Comparison of ENCODE assay signal across 15 cellular contexts in genomic region chr22:17903564-17904295, GRCh38.
DNase-seq lines count a peak whose midpoint lies in the region; ATAC-seq and TF ChIP-seq lines count a peak whose summit lies in the region.
"Had no signal": no experiment of that assay in that cellular context is flagged by ENCODE, and none has a peak within 500 bp of the region (broad histone marks: within the 10 kb centered on the region; RNA-seq: fewer than 3 reads in every experiment).

No MANE protein-coding gene starts in this region.

- H2BK120ac ChIP-seq in neuronal stem cell (ENCODE audit: low read depth, low read length) = no peak overlapping the region

- no peak overlapping the region for H3K9ac ChIP-seq in neuronal stem cell (ENCODE audit: low read depth, low read length, poor library complexity)

- no peak overlapping the region for H2BK5ac ChIP-seq in neuronal stem cell (ENCODE audit: low read length)

- H3K4me1 ChIP-seq in GM23338 (ENCODE audit: insufficient read depth) (no peaks in the 10 kb centered on the region), heart left ventricle (peaks cover 0 to 57% (median 25%) of the 10 kb centered on the region in 12 donors), neuronal stem cell (ENCODE audit: control insufficient read depth in 2 of 2, insufficient read depth in 1 of 2, low read depth in 1 of 2, low read length in 2 of 2) (peaks cover 12 to 13% of the 10 kb centered on the region in 2 donors)
- H3K4me1 ChIP-seq: left lung had no signal

- H2BK12ac ChIP-seq in neuronal stem cell (ENCODE audit: low read length) = no peak overlapping the region

- peaks cover 17% of the 10 kb centered on the region for H3K4me1 Mint-ChIP-seq in GM23338
- peaks cover 8% of the 10 kb centered on the region for H3K4me1 Mint-ChIP-seq in activated T-helper 17 cell treated with anti-CD3 and anti-CD28 coated beads, Interleukin-2, amount 50 U/mL, for 72 hours

- no peak overlapping the region for H3K14ac ChIP-seq in neuronal stem cell (ENCODE audit: low read length)

- H3K27me3 ChIP-seq in GM23338 (ENCODE audit: insufficient read depth) = no peaks in the 10 kb centered on the region
- H3K27me3 ChIP-seq in heart left ventricle = no peaks in the 10 kb centered on the region
- H3K27me3 ChIP-seq in neuronal stem cell (ENCODE audit: control insufficient read depth in 3 of 3, insufficient read depth in 3 of 3, low read depth in 1 of 3, low read length in 3 of 3) = no peaks in the 10 kb centered on the region

- peaks cover 12% of the 10 kb centered on the region for H3K79me2 ChIP-seq in GM23338 (replicated peaks; ENCODE audit: insufficient read depth)

- H3K4me3 ChIP-seq in GM23338 (no peak overlapping the region), heart left ventricle (no peak overlapping the region), neuronal stem cell (ENCODE audit: low read length in 2 of 2) (no peak overlapping the region)
- H3K4me3 ChIP-seq: left lung, prostate gland had no signal

- H3F3A ChIP-seq in GM23338 (replicated peaks; ENCODE audit: low read depth) = no peaks in the 10 kb centered on the region

- TF ChIP-seq POLR2A in heart left ventricle (IDR thresholded peaks at IDR 0.05) = no peak

- no peak overlapping the region for H2AK5ac ChIP-seq in neuronal stem cell (ENCODE audit: low read depth, low read length)

- H3K9me3 Mint-ChIP-seq in GM23338 = no peaks in the 10 kb centered on the region
- no peaks in the 10 kb centered on the region for H3K9me3 Mint-ChIP-seq in activated T-helper 17 cell treated with anti-CD3 and anti-CD28 coated beads, Interleukin-2, amount 50 U/mL, for 72 hours

- H4K8ac ChIP-seq in neuronal stem cell (ENCODE audit: low read depth, low read length) = no peak overlapping the region

- H3K23ac ChIP-seq in neuronal stem cell (ENCODE audit: low read depth, low read length, poor library complexity) = no peak overlapping the region

- H2BK15ac ChIP-seq in neuronal stem cell (ENCODE audit: low read length) = no peak overlapping the region

- peaks cover 5% of the 10 kb centered on the region for H3K79me1 ChIP-seq in neuronal stem cell (ENCODE audit: low read depth, low read length)

- WGBS in heart left ventricle, 4 donors = 40 to 64% (median 50%) methylated on average over 10 of the region's 10 CpGs
- WGBS in neuronal stem cell (ENCODE audit: extremely low coverage in 2 of 2, insufficient read length in 2 of 2, insufficient replicate concordance in 1 of 2), 2 donors = no CpG with 5 or more reads among the region's 10 CpGs

- ATAC-seq in GM23338 = peak; percentile 96
- ATAC-seq in activated T-helper 17 cell treated with anti-CD3 and anti-CD28 coated beads, Interleukin-2, amount 50 U/mL, for 72 hours (replicated peaks) = no peak
- peak; percentile 47 to 64 (median 60) for ATAC-seq in heart left ventricle
- no peak for ATAC-seq in esophagus mucosa
- no peak for ATAC-seq in GM21526 (IDR thresholded peaks at IDR 0.05; ENCODE audit: low FRiP score, unreplicated experiment)
- ATAC-seq in HG02798 (IDR thresholded peaks at IDR 0.05; ENCODE audit: poor library complexity, unreplicated experiment) = no peak
- ATAC-seq in stimulated activated naive CD8-positive, alpha-beta T cell treated with anti-CD3 and anti-CD28 coated beads, Interleukin-15, Interleukin-2, amounts not matched to agents 100 U/mL and 50 U/mL, for 24 hours = no peak
- ATAC-seq: left lung had no signal

- H4K91ac ChIP-seq in neuronal stem cell (ENCODE audit: low read depth, low read length, poor library complexity) = no peak overlapping the region

- DNase-seq in GM23338 (ENCODE audit: low spot score) (peak; percentile 44), heart left ventricle (peak in 2 of 5 donors; percentile 56 to 59), neuronal stem cell (ENCODE audit: low spot score) (peak; percentile 69)
- no peak for DNase-seq in stimulated activated naive CD8-positive, alpha-beta T cell treated with anti-CD3 and anti-CD28 coated beads, Interleukin-15, Interleukin-2, amounts not matched to agents 100 U/mL and 50 U/mL, for 24 hours
- DNase-seq: activated CD4-positive, CD25-positive, alpha-beta regulatory T cell treated with anti-CD3 and anti-CD28 coated beads, Interleukin-2, amount 50 U/mL, for 72 hours; activated T-cell treated with anti-CD3 and anti-CD28 coated beads, Interleukin-2, amount 50 U/mL, for 48 hours; DMS153; NCI-H69; trophoblast cell had no signal

- H3K27ac Mint-ChIP-seq in GM23338 = peak overlapping the region; percentile 63; the same call in 1 of the 2 replicates
- H3K27ac Mint-ChIP-seq in activated T-helper 17 cell treated with anti-CD3 and anti-CD28 coated beads, Interleukin-2, amount 50 U/mL, for 72 hours = peak overlapping the region; percentile 49

- H3K27ac ChIP-seq in GM23338 (ENCODE audit: low read depth) (no peak overlapping the region), heart left ventricle (peak overlapping the region in 10 of 12 donors; percentile 24 to 92 (median 54)), neuronal stem cell (replicated peaks; ENCODE audit: low read length) (peak overlapping the region; percentile 8)
- H3K27ac ChIP-seq: left lung had no signal

- no peak overlapping the region for H3K4ac ChIP-seq in neuronal stem cell (ENCODE audit: low read length)

- no peaks in the 10 kb centered on the region for H3K9me2 ChIP-seq in GM23338 (ENCODE audit: insufficient read depth)

- H4K20me1 ChIP-seq in GM23338 (replicated peaks; ENCODE audit: insufficient read depth) = peaks cover 3% of the 10 kb centered on the region; the same call in 1 of the 2 replicates

- H3K9me3 ChIP-seq in heart left ventricle = no peaks in the 10 kb centered on the region
- H3K9me3 ChIP-seq in neuronal stem cell (replicated peaks in 1 of 2; ENCODE audit: control insufficient read depth in 2 of 2, insufficient read depth in 1 of 2, low read depth in 1 of 2, low read length in 2 of 2) = no peaks in the 10 kb centered on the region
- H3K9me3 ChIP-seq: left lung, prostate gland had no signal

- H3K18ac ChIP-seq in neuronal stem cell (ENCODE audit: low read length) = peak overlapping the region; percentile 44

- no peak overlapping the region for H2AFZ ChIP-seq in GM23338
- peak overlapping the region; percentile 14 for H2AFZ ChIP-seq in neuronal stem cell (ENCODE audit: low read length)

- peaks cover 42% of the 10 kb centered on the region for H3K36me3 Mint-ChIP-seq in GM23338 (ENCODE audit: low read depth)
- peaks cover 64% of the 10 kb centered on the region for H3K36me3 Mint-ChIP-seq in activated T-helper 17 cell treated with anti-CD3 and anti-CD28 coated beads, Interleukin-2, amount 50 U/mL, for 72 hours (ENCODE audit: low read depth)

- intact Hi-C loops in heart left ventricle (cut with DNase I) = loop anchor here in 3 of 10 donors (5.0 to 10.0 kb wide), 2 partner anchors 169 to 171 kb away; partner anchors contain the start of gene PEX26 (in 2 of the 3)

- H3K4me2 ChIP-seq in GM23338 = no peak overlapping the region
- H3K4me2 ChIP-seq in neuronal stem cell (ENCODE audit: insufficient read depth, low read length, poor library complexity, severe bottlenecking) = no peak overlapping the region

- H3K4me3 Mint-ChIP-seq in GM23338 = no peak overlapping the region
- H3K4me3 Mint-ChIP-seq in activated T-helper 17 cell treated with anti-CD3 and anti-CD28 coated beads, Interleukin-2, amount 50 U/mL, for 72 hours = no peak overlapping the region

- H3K36me3 ChIP-seq in GM23338 (ENCODE audit: insufficient read depth) (peaks cover 4% of the 10 kb centered on the region; the same call in 1 of the 2 replicates), heart left ventricle (peaks cover 0 to 81% (median 55%) of the 10 kb centered on the region in 9 donors), neuronal stem cell (replicated peaks in 1 of 2; ENCODE audit: control insufficient read depth in 2 of 2, insufficient read depth in 2 of 2, low read length in 2 of 2) (peaks cover 10 to 36% of the 10 kb centered on the region in 2 donors)

- H3K27me3 Mint-ChIP-seq in GM23338 (ENCODE audit: insufficient read depth, low read depth, poor library complexity) = peaks cover 5% of the 10 kb centered on the region
- no peaks in the 10 kb centered on the region for H3K27me3 Mint-ChIP-seq in activated T-helper 17 cell treated with anti-CD3 and anti-CD28 coated beads, Interleukin-2, amount 50 U/mL, for 72 hours

- TF ChIP-seq CTCF in GM23338 (conservative IDR thresholded peaks at IDR 0.05; ENCODE audit: low read depth in 2 of 2) = no peak
- TF ChIP-seq CTCF in heart left ventricle (IDR thresholded peaks at IDR 0.05) = no peak

TF ChIP-seq in GM23338, 12 proteins besides CTCF, POLR2A, EP300 and RAD21 (continues in another document):
- TF ChIP-seq ETS1 (IDR thresholded peaks at IDR 0.05) = no peak

Comparison
In these comparisons a context has a peak if more than half of its experiments do, and no peak if none do; other contexts are left out.
1. ATAC-seq: peak in GM23338 (single experiment) and heart left ventricle (4 of 4); none in activated T-helper 17 cell treated with anti-CD3 and anti-CD28 coated beads, Interleukin-2, amount 50 U/mL, for 72 hours (single experiment), esophagus mucosa (single experiment), GM21526 (single experiment), HG02798 (single experiment) and stimulated activated naive CD8-positive, alpha-beta T cell treated with anti-CD3 and anti-CD28 coated beads, Interleukin-15, Interleukin-2, amounts not matched to agents 100 U/mL and 50 U/mL, for 24 hours (single experiment).